17 cellular contexts compared by ENCODE assay signal in the genomic region with DNA sequence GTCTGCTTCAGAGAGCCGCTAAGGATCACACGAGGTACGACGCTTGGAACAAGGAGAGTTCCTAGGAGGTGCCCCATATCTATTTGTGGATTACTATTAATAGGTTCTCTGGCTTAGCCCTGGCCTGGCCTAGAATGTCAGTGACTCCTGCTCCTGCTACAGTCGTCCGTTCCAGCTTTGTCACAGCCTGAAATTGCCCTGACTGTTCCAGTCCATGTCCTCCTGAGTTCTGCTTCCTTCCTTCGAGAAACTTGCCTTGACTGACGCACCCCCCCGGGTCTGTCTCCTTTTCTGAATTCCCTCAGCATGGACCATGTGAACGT. TPM values are rescaled to one million over a fixed set of nuclear protein-coding genes. Genes with fewer than 3 reads are reported as not detected.
A peak's percentile ranks its signal among the peaks of the same experiment; 100 is the strongest.
DNase-seq lines count a peak whose midpoint lies in the region; ATAC-seq and TF ChIP-seq lines count a peak whose summit lies in the region.
"Had no signal": no experiment of that assay in that cellular context is flagged by ENCODE, and none has a peak within 500 bp of the region (broad histone marks: within the 10 kb centered on the region; RNA-seq: fewer than 3 reads in every experiment).

No MANE protein-coding gene starts in this region.

- TF ChIP-seq POLR2A in upper lobe of left lung (IDR thresholded peaks at IDR 0.05): no peak

- H4K20me1 ChIP-seq in OCI-LY7 (ENCODE audit: insufficient read depth, low read length): no peaks in the 10 kb centered on the region

- H3K9me2 ChIP-seq in OCI-LY7 (ENCODE audit: insufficient read depth, low read length): no peaks in the 10 kb centered on the region

- CTCF ChIA-PET in Caco-2 (lab: Charles Lee) (interaction anchor here (1.3 to 1.6 kb wide), 2 partner anchors 13 to 16 kb away, joined by 3 to 15 read pairs; a partner anchor contains a TSS), OCI-LY7 (lab: Charles Lee; ENCODE audit: unreplicated experiment) (no interaction called here)

- H3K9me3 Mint-ChIP-seq in Caco-2 (ENCODE audit: unreplicated experiment): no peaks in the 10 kb centered on the region
- H3K9me3 Mint-ChIP-seq: activated CD8-positive, alpha-beta T cell treated with anti-CD3 and anti-CD28 coated beads for 36 hours; activated T-cell treated with anti-CD3 and anti-CD28 coated beads, Interleukin-2, amount 50 U/mL, for 24 hours; mesothelial cell of epicardium; neural crest cell had no signal

- BruUV-seq in Caco-2 (replicated peaks; lab: Mats Ljungman, UMichigan) (no TSS peak), OCI-LY7 (replicated peaks; lab: Mats Ljungman, UMichigan) (no TSS peak)

- POLR2A ChIA-PET in Caco-2 (lab: Charles Lee): no interaction called here
- POLR2A ChIA-PET in OCI-LY7 (lab: Charles Lee): no interaction called here

- no peak overlapping the region for H3K4me2 ChIP-seq in OCI-LY7 (ENCODE audit: low read length)

- peak overlapping the region; percentile 77 for H3K27ac Mint-ChIP-seq in Caco-2 (ENCODE audit: unreplicated experiment)
- H3K27ac Mint-ChIP-seq: activated CD8-positive, alpha-beta T cell treated with anti-CD3 and anti-CD28 coated beads for 36 hours; activated T-cell treated with anti-CD3 and anti-CD28 coated beads, Interleukin-2, amount 50 U/mL, for 24 hours; mesothelial cell of epicardium had no signal

- H3K27ac ChIP-seq in OCI-LY7 (ENCODE audit: low read depth, low read length, poor library complexity, severe bottlenecking) (no peak overlapping the region), psoas muscle (peak overlapping the region; percentile 80), upper lobe of left lung (no peak overlapping the region)
- H3K27ac ChIP-seq: esophagus squamous epithelium had no signal

- no peak overlapping the region for H3K4me3 Mint-ChIP-seq in Caco-2 (ENCODE audit: unreplicated experiment)
- H3K4me3 Mint-ChIP-seq: activated CD8-positive, alpha-beta T cell treated with anti-CD3 and anti-CD28 coated beads for 36 hours; activated T-cell treated with anti-CD3 and anti-CD28 coated beads, Interleukin-2, amount 50 U/mL, for 24 hours; mesothelial cell of epicardium; neural crest cell had no signal

- WGBS in psoas muscle, 3 donors: 18 to 40% (median 29%) methylated on average over 10 of the region's 10 CpGs
- WGBS in upper lobe of left lung, 2 donors: 90 to 92% methylated on average over 10 of the region's 10 CpGs

- H3K4me1 ChIP-seq in Caco-2 (peaks cover 20% of the 10 kb centered on the region), OCI-LY7 (ENCODE audit: insufficient read depth, low read length, poor library complexity, severe bottlenecking) (peaks cover 3% of the 10 kb centered on the region), psoas muscle (peaks cover 21% of the 10 kb centered on the region), upper lobe of left lung (no peaks in the 10 kb centered on the region)
- H3K4me1 ChIP-seq: prostate gland had no signal

- ATAC-seq in left cardiac atrium (peak; percentile 87 to 90), psoas muscle (peak; percentile 97 to 99 (median 98)), GM21723 (IDR thresholded peaks at IDR 0.05; ENCODE audit: unreplicated experiment) (no peak), upper lobe of left lung (ENCODE audit: low FRiP score in 2 of 2) (no peak), HG03521 (IDR thresholded peaks at IDR 0.05; ENCODE audit: unreplicated experiment) (no peak)
- ATAC-seq: activated CD4-positive, CD25-positive, alpha-beta regulatory T cell treated with anti-CD3 and anti-CD28 coated beads, Interleukin-2, amount 50 U/mL, for 24 hours had no signal

- no peak for TF ChIP-seq EP300 in upper lobe of left lung (IDR thresholded peaks at IDR 0.05)

- H3K27me3 ChIP-seq in Caco-2 (replicated peaks; ENCODE audit: control insufficient read depth, insufficient read depth, low read length): no peaks in the 10 kb centered on the region
- H3K27me3 ChIP-seq in psoas muscle (ENCODE audit: insufficient read depth in 3 of 3, low read length in 2 of 3): no peaks in the 10 kb centered on the region
- H3K27me3 ChIP-seq in upper lobe of left lung: no peaks in the 10 kb centered on the region
- H3K27me3 ChIP-seq: esophagus squamous epithelium had no signal

- peaks cover 8% of the 10 kb centered on the region for H3K4me1 Mint-ChIP-seq in Caco-2 (ENCODE audit: low read depth, unreplicated experiment)
- H3K4me1 Mint-ChIP-seq: mesothelial cell of epicardium had no signal

- H3K36me3 Mint-ChIP-seq in Caco-2 (ENCODE audit: insufficient read depth, unreplicated experiment): no peaks in the 10 kb centered on the region

- peak overlapping the region; percentile 37; the same call in 1 of the 2 replicates for H2AFZ ChIP-seq in OCI-LY7 (ENCODE audit: low read length)

- TF ChIP-seq CTCF in Caco-2 (IDR thresholded peaks at IDR 0.05; ENCODE audit: insufficient read depth in 1 of 2, low read depth in 1 of 2, low read length in 1 of 2, severe bottlenecking in 1 of 2, unreplicated experiment in 1 of 2) (no peak), OCI-LY7 (conservative IDR thresholded peaks at IDR 0.05; ENCODE audit: low read length) (no peak), psoas muscle (IDR thresholded peaks at IDR 0.05) (no peak), upper lobe of left lung (IDR thresholded peaks at IDR 0.05) (no peak)

- H3K4me3 ChIP-seq in Caco-2 (ENCODE audit: low read depth, low read length): no peak overlapping the region
- H3K4me3 ChIP-seq in OCI-LY7 (ENCODE audit: low read depth, low read length, poor library complexity, severe bottlenecking): no peak overlapping the region
- peak overlapping the region; percentile 37 for H3K4me3 ChIP-seq in psoas muscle
- H3K4me3 ChIP-seq in upper lobe of left lung: no peak overlapping the region
- H3K4me3 ChIP-seq: esophagus squamous epithelium, prostate gland had no signal

- no peaks in the 10 kb centered on the region for H3K36me3 ChIP-seq in Caco-2 (ENCODE audit: control insufficient read depth, insufficient read depth, low read length)
- H3K36me3 ChIP-seq in OCI-LY7 (ENCODE audit: insufficient read depth, low read length): no peaks in the 10 kb centered on the region
- peaks cover 0 to 26% of the 10 kb centered on the region in 2 donors for H3K36me3 ChIP-seq in psoas muscle (ENCODE audit: insufficient read depth in 1 of 2, low read depth in 1 of 2)
- H3K36me3 ChIP-seq in upper lobe of left lung: peaks cover 0 to 6% (median 0%) of the 10 kb centered on the region in 4 donors
- H3K36me3 ChIP-seq: prostate gland had no signal

- H3K27me3 Mint-ChIP-seq in Caco-2 (ENCODE audit: insufficient read depth, unreplicated experiment): no peaks in the 10 kb centered on the region
- H3K27me3 Mint-ChIP-seq: activated CD8-positive, alpha-beta T cell treated with anti-CD3 and anti-CD28 coated beads for 36 hours; activated T-cell treated with anti-CD3 and anti-CD28 coated beads, Interleukin-2, amount 50 U/mL, for 24 hours had no signal

- no peaks in the 10 kb centered on the region for H3K79me2 ChIP-seq in OCI-LY7 (ENCODE audit: insufficient read depth, low read depth, low read length)

- H3K9me3 ChIP-seq in Caco-2 (no peaks in the 10 kb centered on the region), OCI-LY7 (ENCODE audit: low read length) (no peaks in the 10 kb centered on the region), psoas muscle (no peaks in the 10 kb centered on the region), upper lobe of left lung (no peaks in the 10 kb centered on the region)
- H3K9me3 ChIP-seq: esophagus squamous epithelium, prostate gland had no signal

- intact Hi-C loops in Caco-2 (cut with micrococcal nuclease; ENCODE audit: unreplicated experiment): loop anchor here (5.0 kb wide), 1 partner anchor 272 kb away; no protein-coding TSS in a partner anchor
- intact Hi-C loops in OCI-LY7 (cut with micrococcal nuclease; ENCODE audit: unreplicated experiment): loop anchor here (1.0 to 10.0 kb wide), 2 partner anchors 149 to 277 kb away; no protein-coding TSS in a partner anchor
- intact Hi-C loops in left cardiac atrium (cut with DNase I): loop anchor here in 1 of 2 donors (5.0 kb wide), 1 partner anchor 277 kb away; no protein-coding TSS in a partner anchor
- intact Hi-C loops in psoas muscle (cut with DNase I): no loop called here

- DNase-seq in Caco-2 (no peak), OCI-LY7 (ENCODE audit: low spot score) (no peak), left cardiac atrium (peak; percentile 34), psoas muscle (peak; percentile 28 to 80), NCI-H146 treated with DMSO at 0.1 percent for 48 hours (lab: John Stamatoyannopoulos, UW; ENCODE audit: unreplicated experiment) (no peak), upper lobe of left lung (no peak)
- DNase-seq: effector memory CD4-positive, alpha-beta T cell; esophagus squamous epithelium; NCI-H1048 had no signal

RNA-seq across cellular contexts. Expression of a gene that starts 16.2 kb away (rescaled TPM):
- total RNA-seq in Caco-2 (2022): 52.6 and 53.8 TPM in 2 replicates
- not detected in 2 replicates for total RNA-seq in OCI-LY7 (2014; rRNA removed; shearing (Covaris generic))
- not detected in 2 replicates for total RNA-seq in OCI-LY7 (2022)
- 100 to 1,000 TPM in 1 of 2 donors, 10 to 100 TPM in 1; 82.5 to 101 TPM for total RNA-seq in left cardiac atrium
- 10 to 100 TPM; 44.5 to 87.7 (median 53.5) TPM for total RNA-seq in psoas muscle
- 10 to 100 TPM; 25.4 to 43.1 (median 42.6) TPM for polyA plus RNA-seq in psoas muscle
- total RNA-seq in upper lobe of left lung: 100 to 1,000 TPM in 4 of 6 donors, 10 to 100 TPM in 2; 76.3 to 443 (median 113) TPM

RNA-seq across cellular contexts. Expression of a gene that starts 21.7 kb away (rescaled TPM):
- 67.0 and 74.5 TPM in 2 replicates for total RNA-seq in Caco-2 (2022)
- total RNA-seq in OCI-LY7 (2014; rRNA removed; shearing (Covaris generic)): 63.9 and 65.6 TPM in 2 replicates
- 75.5 and 77.1 TPM in 2 replicates for total RNA-seq in OCI-LY7 (2022)
- total RNA-seq in left cardiac atrium: 100 to 1,000 TPM; 126 to 148 TPM
- 10 to 100 TPM; 75.9 to 96.9 (median 90.4) TPM for total RNA-seq in psoas muscle
- 10 to 100 TPM; 49.3 to 88.3 (median 58.3) TPM for polyA plus RNA-seq in psoas muscle
- 100 to 1,000 TPM in 4 of 6 donors, 10 to 100 TPM in 2; 52.4 to 173 (median 131) TPM for total RNA-seq in upper lobe of left lung

Comparison
In these comparisons a context has a peak if more than half of its experiments do, and no peak if none do; other contexts are left out.
1. DNase-seq: peak in left cardiac atrium (single experiment) and psoas muscle (2 of 2); none in Caco-2 (0 of 2), OCI-LY7 (single experiment), NCI-H146 treated with DMSO at 0.1 percent for 48 hours (single experiment) and upper lobe of left lung (0 of 2).
2. ATAC-seq: peak in left cardiac atrium (2 of 2) and psoas muscle (4 of 4); none in GM21723 (single experiment), upper lobe of left lung (0 of 2) and HG03521 (single experiment).
3. RNA of a gene that starts 16.2 kb away (total RNA-seq): 76.3 to 443 TPM in upper lobe of left lung, 82.5 to 101 TPM in left cardiac atrium, 44.5 to 87.7 TPM in psoas muscle and 52.6 to 53.8 TPM in Caco-2; not detected in OCI-LY7; every median in the first group is over 10 times any median in the second.
4. intact Hi-C loops: an anchor here in Caco-2 (5.0 kb wide) and OCI-LY7 (1.0 to 10.0 kb wide); none called in psoas muscle.